Comparison of ENCODE assay signal across 10 cellular contexts in genomic region chr1:231407537-231408396, GRCh38. TPM values are rescaled to one million over a fixed set of nuclear protein-coding genes. Genes with fewer than 3 reads are reported as not detected.
DNase-seq lines count a peak whose midpoint lies in the region; ATAC-seq and TF ChIP-seq lines count a peak whose summit lies in the region.
"Had no signal": no experiment of that assay in that cellular context is flagged by ENCODE, and none has a peak within 500 bp of the region (broad histone marks: within the 10 kb centered on the region; RNA-seq: fewer than 3 reads in every experiment).

No MANE protein-coding gene starts in this region.

- H3K27ac ChIP-seq in Panc1 (ENCODE audit: low read length) (peak overlapping the region; percentile 42), gastroesophageal sphincter (peak overlapping the region in 3 of 4 donors; percentile 38 to 62 (median 47)), stomach (peak overlapping the region in 3 of 5 donors; percentile 25 to 41 (median 36)), ovary (no peak overlapping the region)
- H3K27ac ChIP-seq: 22Rv1 had no signal

- 22 to 37% methylated on average over 6 of the region's 6 CpGs for WGBS in gastroesophageal sphincter (ENCODE audit: low coverage in 1 of 2), 2 donors
- 23 to 41% (median 32%) methylated on average over 6 of the region's 6 CpGs for WGBS in stomach, 5 donors
- 26 to 38% (median 35%) methylated on average over 6 of the region's 6 CpGs for WGBS in ovary, 3 donors

- BruUV-seq in Panc1 (replicated peaks; lab: Mats Ljungman, UMichigan) = no TSS peak

- POLR2A ChIA-PET in Panc1 (lab: Charles Lee) = no interaction called here

- CTCF ChIA-PET in Panc1 (lab: Charles Lee) = no interaction called here

- in situ Hi-C loops in Panc1 (cut with HindIII; ENCODE audit: low pct_unique_long_range_greater_than_20kb, low sequenced_read_pairs) = no loop called here

- TF ChIP-seq POLR2A in gastroesophageal sphincter (IDR thresholded peaks at IDR 0.05) (no peak), stomach (IDR thresholded peaks at IDR 0.05) (no peak), ovary (IDR thresholded peaks at IDR 0.05) (no peak)

- H3K27me3 ChIP-seq in Panc1 (ENCODE audit: control insufficient read depth, insufficient read depth, low read length) (no peaks in the 10 kb centered on the region), gastroesophageal sphincter (no peaks in the 10 kb centered on the region), stomach (no peaks in the 10 kb centered on the region), ovary (no peaks in the 10 kb centered on the region)

- ATAC-seq in Panc1 = peak; percentile 93
- no peak for ATAC-seq in gastroesophageal sphincter
- ATAC-seq in GM19455 (IDR thresholded peaks at IDR 0.05; ENCODE audit: unreplicated experiment) = no peak

- intact Hi-C loops in Panc1 (cut with micrococcal nuclease; ENCODE audit: unreplicated experiment) = no loop called here
- intact Hi-C loops in stomach (cut with DNase I; ENCODE audit: low total_unique reads) = no loop called here
- intact Hi-C loops in ovary (cut with DNase I) = no loop called here

- DNase-seq in DMS 273 (lab: John Stamatoyannopoulos, UW; ENCODE audit: unreplicated experiment) (peak; percentile 19), DMS 273 treated with DMSO at 0.1 percent for 48 hours (lab: John Stamatoyannopoulos, UW) (no peak), Panc1 (ENCODE audit: low read depth, low spot score) (no peak), stomach (no peak), ovary (no peak), NCI-H1092 treated with DMSO at 0.1 percent for 48 hours (lab: John Stamatoyannopoulos, UW) (no peak)
- DNase-seq: T1000 had no signal

- TF ChIP-seq EP300 in gastroesophageal sphincter (IDR thresholded peaks at IDR 0.05) = no peak
- TF ChIP-seq EP300 in stomach (IDR thresholded peaks at IDR 0.05) = no peak
- no peak for TF ChIP-seq EP300 in ovary (IDR thresholded peaks at IDR 0.05)

- H3K4me3 ChIP-seq in Panc1 (ENCODE audit: low read depth in 2 of 2, low read length in 2 of 2) = no peak overlapping the region
- H3K4me3 ChIP-seq in gastroesophageal sphincter = no peak overlapping the region
- H3K4me3 ChIP-seq in stomach = no peak overlapping the region
- no peak overlapping the region for H3K4me3 ChIP-seq in ovary

- TF ChIP-seq CTCF in Panc1 (IDR thresholded peaks at IDR 0.05) (no peak), gastroesophageal sphincter (IDR thresholded peaks at IDR 0.05) (no peak), stomach (IDR thresholded peaks at IDR 0.05) (no peak), ovary (IDR thresholded peaks at IDR 0.05) (no peak)

- H3K4me1 ChIP-seq in Panc1 (ENCODE audit: control insufficient read depth, insufficient read depth, low read length) = peaks cover 32% of the 10 kb centered on the region
- peaks cover 19 to 89% (median 27%) of the 10 kb centered on the region in 3 donors for H3K4me1 ChIP-seq in gastroesophageal sphincter
- peaks cover 17 to 81% (median 58%) of the 10 kb centered on the region in 4 donors for H3K4me1 ChIP-seq in stomach
- H3K4me1 ChIP-seq in ovary (ENCODE audit: insufficient read depth) = peaks cover 6% of the 10 kb centered on the region

- no peaks in the 10 kb centered on the region for H3K9me3 ChIP-seq in Panc1 (ENCODE audit: control insufficient read depth, insufficient read depth, low read depth, low read length)
- H3K9me3 ChIP-seq in gastroesophageal sphincter = no peaks in the 10 kb centered on the region
- H3K9me3 ChIP-seq in stomach = no peaks in the 10 kb centered on the region
- no peaks in the 10 kb centered on the region for H3K9me3 ChIP-seq in ovary

- H3K36me3 ChIP-seq in Panc1 (ENCODE audit: control insufficient read depth, insufficient read depth, low read length) = no peaks in the 10 kb centered on the region
- H3K36me3 ChIP-seq in gastroesophageal sphincter = peaks cover 0 to 4% of the 10 kb centered on the region in 2 donors
- peaks cover 0 to 8% (median 0%) of the 10 kb centered on the region in 4 donors for H3K36me3 ChIP-seq in stomach
- no peaks in the 10 kb centered on the region for H3K36me3 ChIP-seq in ovary

RNA-seq across cellular contexts. Expression of gene EGLN1, which starts 14.3 kb away (rescaled TPM):
- total RNA-seq in Panc1 (2021; ENCODE audit: unreplicated experiment) (29.0 TPM), gastroesophageal sphincter (10 to 100 TPM; 42.5 to 67.5 (median 56.7) TPM), stomach (10 to 100 TPM; 10.3 to 43.0 (median 34.8) TPM), ovary (10 to 100 TPM; 26.3 to 52.0 (median 39.1) TPM)
- polyA plus RNA-seq in Panc1 (2012; ENCODE audit: insufficient read length) = 18.5 TPM
- polyA plus RNA-seq in stomach (10 to 100 TPM in 2 of 3 donors, 1 to 10 TPM in 1; 7.0 to 13.1 (median 10.4) TPM), ovary (10 to 100 TPM; 18.5 to 47.4 TPM)

Comparison
In these comparisons a context has a peak if more than half of its experiments do, and no peak if none do; other contexts are left out.
1. H3K27ac ChIP-seq: peak in Panc1 (single experiment), gastroesophageal sphincter (3 of 4) and stomach (3 of 5); none in ovary (0 of 2).